Comparison of ENCODE assay signal across 26 cellular contexts in genomic region chrX:101274198-101274597, GRCh38. TPM values are rescaled to one million over a fixed set of nuclear protein-coding genes. Genes with fewer than 3 reads are reported as not detected.
DNase-seq lines count a peak whose midpoint lies in the region; ATAC-seq, FAIRE-seq and TF ChIP-seq lines count a peak whose summit lies in the region.
"Had no signal": no experiment of that assay in that cellular context is flagged by ENCODE, and none has a peak within 500 bp of the region (broad histone marks: within the 10 kb centered on the region; RNA-seq: fewer than 3 reads in every experiment).

No MANE protein-coding gene starts in this region.

- ATAC-seq in HepG2 (no peak), right lobe of liver (no peak), IMR-90 (ENCODE audit: low read depth) (no peak), Right ventricle myocardium inferior (no peak)
- no peak for ATAC-seq in stimulated activated naive CD8-positive, alpha-beta T cell treated with anti-CD3 and anti-CD28 coated beads, Interleukin-15, Interleukin-2, amounts not matched to agents 100 U/mL and 50 U/mL, for 24 hours
- ATAC-seq: GM12878 had no signal

- POLR2A ChIA-PET in HepG2 (lab: Yijun Ruan, JAX): no interaction called here
- POLR2A ChIA-PET in IMR-90 (lab: Charles Lee; ENCODE audit: unreplicated experiment): no interaction called here

- no peaks in the 10 kb centered on the region for H3K4me1 ChIP-seq in HepG2 (ENCODE audit: insufficient read depth, low read length)
- no peaks in the 10 kb centered on the region for H3K4me1 ChIP-seq in right lobe of liver
- no peaks in the 10 kb centered on the region for H3K4me1 ChIP-seq in IMR-90 (ENCODE audit: control insufficient read depth, insufficient read depth, low read length)
- H3K4me1 ChIP-seq: BE2C, BLaER1 had no signal

- H3K27ac ChIP-seq in HepG2 (ENCODE audit: extremely low read length, insufficient read depth, low read length) (no peak overlapping the region), right lobe of liver (no peak overlapping the region), IMR-90 (ENCODE audit: insufficient read depth, low read length) (no peak overlapping the region)
- H3K27ac ChIP-seq: 22Rv1, BLaER1 had no signal

- TF ChIP-seq RAD21 in HepG2 (CRISPR knock-in tag; IDR thresholded peaks at IDR 0.05) (no peak), IMR-90 (IDR thresholded peaks at IDR 0.05; ENCODE audit: low read length) (no peak)

- no peak overlapping the region for H2BK15ac ChIP-seq in IMR-90 (ENCODE audit: low read depth, low read length)

- no peak overlapping the region for H2AFZ ChIP-seq in HepG2 (ENCODE audit: low read length)
- H2AFZ ChIP-seq in IMR-90 (replicated peaks; ENCODE audit: low read length, poor library complexity): no peak overlapping the region

- dilution Hi-C loops in IMR-90 (cut with HindIII; ENCODE audit: low sequenced_read_pairs, unreplicated experiment): no loop called here

- H3K9ac ChIP-seq in HepG2 (ENCODE audit: insufficient read depth, low read depth, low read length): no peak overlapping the region
- H3K9ac ChIP-seq in IMR-90 (ENCODE audit: low read depth, low read length): no peak overlapping the region
- H3K9ac ChIP-seq: BLaER1 had no signal

- no peak overlapping the region for H4K5ac ChIP-seq in IMR-90 (ENCODE audit: low read depth, low read length)

- H4K8ac ChIP-seq in IMR-90 (ENCODE audit: low read depth in 2 of 2, low read length in 2 of 2): no peak overlapping the region

- H3K4me3 ChIP-seq in HepG2 (replicated peaks in 1 of 3; ENCODE audit: insufficient read depth in 1 of 3, low read depth in 2 of 3, low read length in 3 of 3) (no peak overlapping the region), right lobe of liver (no peak overlapping the region), IMR-90 (ENCODE audit: insufficient read depth, low read depth, low read length) (no peak overlapping the region)
- H3K4me3 ChIP-seq: BLaER1, GM12878 had no signal

- no peak overlapping the region for H4K91ac ChIP-seq in IMR-90 (ENCODE audit: insufficient read depth, low read depth, low read length)

- no peaks in the 10 kb centered on the region for H3K79me2 ChIP-seq in HepG2 (ENCODE audit: insufficient read depth, low read length)

- H2BK20ac ChIP-seq in IMR-90 (ENCODE audit: low read depth, low read length): no peak overlapping the region

- H3K4ac ChIP-seq in IMR-90 (ENCODE audit: low read depth, low read length): no peak overlapping the region

- DNase-seq in HepG2 (ENCODE audit: low spot score): no peak
- DNase-seq in right lobe of liver: no peak
- no peak for DNase-seq in IMR-90
- DNase-seq in stimulated activated naive CD8-positive, alpha-beta T cell treated with anti-CD3 and anti-CD28 coated beads, Interleukin-15, Interleukin-2, amounts not matched to agents 100 U/mL and 50 U/mL, for 24 hours: no peak
- no peak for DNase-seq in Right ventricle myocardium inferior (ENCODE audit: missing footprints)
- DNase-seq: ACHN; BE2C; C1 segment of cervical spinal cord; CD4-positive, alpha-beta memory T cell; CD4-positive, CD25-positive, alpha-beta regulatory T cell; CD8-positive, alpha-beta memory T cell; COR-L47; DMS 273 treated with DMSO at 0.1 percent for 48 hours; DMS153; DMS53; DMS79; DND-41; EL; GDM1 had no signal

- H3K14ac ChIP-seq in IMR-90 (replicated peaks; ENCODE audit: low read depth, low read length): no peak overlapping the region

- no peaks in the 10 kb centered on the region for H3K9me3 ChIP-seq in HepG2 (ENCODE audit: low read length)
- H3K9me3 ChIP-seq in right lobe of liver: no peaks in the 10 kb centered on the region
- H3K9me3 ChIP-seq in IMR-90 (ENCODE audit: control insufficient read depth, insufficient read depth, low read length): no peaks in the 10 kb centered on the region
- H3K9me3 ChIP-seq: BE2C, BLaER1 had no signal

- intact Hi-C loops in HepG2 (cut with micrococcal nuclease; ENCODE audit: unreplicated experiment): no loop called here
- intact Hi-C loops in right lobe of liver (cut with DNase I): no loop called here
- intact Hi-C loops in IMR-90 (cut with micrococcal nuclease): no loop called here
- intact Hi-C loops in Right ventricle myocardium inferior (cut with DNase I): no loop called here

- no peak overlapping the region for H3K56ac ChIP-seq in IMR-90 (ENCODE audit: extremely low read depth, insufficient read depth, low read length)

- no peaks in the 10 kb centered on the region for H3K27me3 ChIP-seq in HepG2 (ENCODE audit: control insufficient read depth in 1 of 2, insufficient read depth in 2 of 2, low read length in 2 of 2)
- no peaks in the 10 kb centered on the region for H3K27me3 ChIP-seq in right lobe of liver
- H3K27me3 ChIP-seq in IMR-90 (ENCODE audit: control insufficient read depth, insufficient read depth, low read length): peaks cover 2% of the 10 kb centered on the region; the same call in 1 of the 2 replicates
- H3K27me3 ChIP-seq: BE2C, BLaER1 had no signal

- no peak overlapping the region for H2BK120ac ChIP-seq in IMR-90 (ENCODE audit: low read depth, low read length)

- no peak for FAIRE-seq in HepG2 (lab: Jason Lieb, UNC)
- FAIRE-seq: GM12878, GM19239 had no signal

- H3K9me1 ChIP-seq in IMR-90 (ENCODE audit: insufficient read depth, low read length): no peaks in the 10 kb centered on the region

- BruUV-seq in HepG2 (replicated peaks; lab: Mats Ljungman, UMichigan) (no TSS peak), IMR-90 (replicated peaks; lab: Mats Ljungman, UMichigan) (no TSS peak)

- TF ChIP-seq EP300 in HepG2 (IDR thresholded peaks at IDR 0.05; ENCODE audit: low read depth in 2 of 2, low read length in 2 of 2): no peak
- no peak for TF ChIP-seq EP300 in HepG2 (CRISPR knock-in tag; IDR thresholded peaks at IDR 0.05; ENCODE audit: borderline replicate concordance)

- no peak overlapping the region for H2BK5ac ChIP-seq in IMR-90 (ENCODE audit: low read depth, low read length, poor library complexity, severe bottlenecking)

- TF ChIP-seq POLR2A in HepG2 (IDR thresholded peaks at IDR 0.05; ENCODE audit: insufficient read depth in 1 of 2, low read depth in 2 of 2, low read length in 2 of 2) (no peak), right lobe of liver (IDR thresholded peaks at IDR 0.05) (no peak), IMR-90 (IDR thresholded peaks at IDR 0.05; ENCODE audit: low read depth, low read length) (no peak)

- H2AK5ac ChIP-seq in IMR-90 (ENCODE audit: low read depth, low read length): no peak overlapping the region

- no peak overlapping the region for H3K18ac ChIP-seq in IMR-90 (ENCODE audit: low read depth, low read length)

- no peak for TF ChIP-seq CTCF in HepG2 (CRISPR knock-in tag; IDR thresholded peaks at IDR 0.05)
- TF ChIP-seq CTCF in right lobe of liver (IDR thresholded peaks at IDR 0.05): no peak
- no peak for TF ChIP-seq CTCF in IMR-90 (conservative IDR thresholded peaks at IDR 0.05; ENCODE audit: low read depth, low read length)

- in situ Hi-C loops in HepG2 (cut with HindIII; ENCODE audit: extremely low pct_ligation_motif_present, low pct_unique_long_range_greater_than_20kb) (no loop called here), IMR-90 (cut with MboI; ENCODE audit: low sequenced_read_pairs) (no loop called here)

- WGBS in HepG2 (ENCODE audit: low lambda C conversion rate): 41% methylated on average over 3 of the region's 6 CpGs
- 81% methylated on average over 6 of the region's 6 CpGs for whole genome bisulfite sequencing in right lobe of liver (ENCODE audit: insufficient coverage, low coverage, low lambda C conversion rate, missing lambda C conversion rate)
- 48% methylated on average over 2 of the region's 6 CpGs; no CpG with 5 or more reads in 1 of the 2 experiments for WGBS in IMR-90 (ENCODE audit: extremely low coverage in 2 of 2, insufficient read length in 1 of 2), 2 experiments

- H3K23ac ChIP-seq in IMR-90 (ENCODE audit: low read depth, low read length): no peak overlapping the region

- CTCF ChIA-PET in HepG2 (lab: Yijun Ruan, JAX; ENCODE audit: low intra/inter-chr PET ratio, low total read pairs): no interaction called here
- CTCF ChIA-PET in IMR-90 (lab: Yijun Ruan, JAX): no interaction called here

- no peak overlapping the region for H2AK9ac ChIP-seq in IMR-90 (replicated peaks; ENCODE audit: low read depth, low read length, poor library complexity)

- H3K79me1 ChIP-seq in IMR-90 (ENCODE audit: low read depth in 1 of 2, low read length in 2 of 2): no peaks in the 10 kb centered on the region

- H3K36me3 ChIP-seq in HepG2 (replicated peaks in 1 of 2; ENCODE audit: control insufficient read depth in 1 of 2, insufficient read depth in 2 of 2, low read length in 2 of 2) (no peaks in the 10 kb centered on the region), right lobe of liver (no peaks in the 10 kb centered on the region), IMR-90 (ENCODE audit: control insufficient read depth, insufficient read depth, low read length) (no peaks in the 10 kb centered on the region)
- H3K36me3 ChIP-seq: BE2C, BLaER1 had no signal

- H3K4me2 ChIP-seq in HepG2 (ENCODE audit: low read depth, low read length): no peak overlapping the region
- H3K4me2 ChIP-seq in IMR-90 (ENCODE audit: low read depth, low read length): no peak overlapping the region
- H3K4me2 ChIP-seq: BLaER1 had no signal

- no peaks in the 10 kb centered on the region for H4K20me1 ChIP-seq in HepG2 (ENCODE audit: insufficient read depth, low read length)
- no peaks in the 10 kb centered on the region for H4K20me1 ChIP-seq in IMR-90 (ENCODE audit: insufficient read depth, low read length)
- H4K20me1 ChIP-seq: BLaER1 had no signal

RNA-seq across cellular contexts. Expression of gene TAF7L, which starts 16.9 kb away (rescaled TPM):
- not detected in 2 replicates for total RNA-seq in HepG2 (2016; rRNA removed; fragmentation: Illumina TruSeq; extraction: Trizol)
- not detected in 2 replicates for total RNA-seq in HepG2 (2016; cell fraction: cytosol; rRNA removed; fragmentation: Illumina TruSeq; extraction: Trizol; ENCODE audit: low read depth)
- total RNA-seq in HepG2 (2016; cell fraction: insoluble cytoplasmic fraction; rRNA removed; fragmentation: Illumina TruSeq; extraction: Trizol): not detected in 2 replicates
- not detected in 2 replicates for total RNA-seq in HepG2 (2016; cell fraction: membrane; rRNA removed; fragmentation: Illumina TruSeq; extraction: Trizol)
- total RNA-seq in HepG2 (2016; cell fraction: nucleus; rRNA removed; fragmentation: Illumina TruSeq; extraction: Trizol): not detected in 2 replicates
- polyA plus RNA-seq in HepG2 (2011; rRNA removed): 0.05 TPM in 1 of 2 replicates, not detected in the other
- not detected in 2 replicates for polyA plus RNA-seq in HepG2 (2011; cell fraction: cytosol; rRNA removed)
- not detected in 2 replicates for polyA plus RNA-seq in HepG2 (2011; cell fraction: nucleus; rRNA removed)
- not detected in 2 replicates for polyA plus RNA-seq in HepG2 (2012)
- polyA plus RNA-seq in HepG2 (2016; cell fraction: cytosol; fragmentation: Illumina TruSeq; extraction: Trizol; ENCODE audit: low read depth): not detected in 2 replicates
- polyA plus RNA-seq in HepG2 (2016; cell fraction: insoluble cytoplasmic fraction; fragmentation: Illumina TruSeq; extraction: Trizol; ENCODE audit: low read depth): not detected in 2 replicates
- polyA plus RNA-seq in HepG2 (2016; cell fraction: membrane; fragmentation: Illumina TruSeq; extraction: Trizol; ENCODE audit: low read depth): not detected in 2 replicates
- not detected in 2 replicates for polyA plus RNA-seq in HepG2 (2016; cell fraction: nucleus; fragmentation: Illumina TruSeq; extraction: Trizol; ENCODE audit: insufficient read depth, low read depth)
- not detected in 2 replicates for polyA minus RNA-seq in HepG2 (2011; rRNA and poly(A)+ RNA removed; ENCODE audit: low replicate concordance)
- not detected in 2 replicates for polyA minus RNA-seq in HepG2 (2011; cell fraction: cytosol; rRNA and poly(A)+ RNA removed)
- polyA minus RNA-seq in HepG2 (2011; cell fraction: nucleus; rRNA and poly(A)+ RNA removed): not detected in 2 replicates
- total RNA-seq in right lobe of liver: under 1 TPM in 2 of 6 experiments, not detected in 4; 0.09 to 0.31 TPM
- 0.18 and 0.28 TPM in 2 replicates for total RNA-seq in IMR-90 (2012; rRNA removed)
- polyA plus RNA-seq in IMR-90 (2012; rRNA removed): 0.22 TPM in 2 replicates
- polyA plus RNA-seq in IMR-90 (2012; cell fraction: cytosol; rRNA removed): 0.04 and 0.25 TPM in 2 replicates
- 0.16 and 0.83 TPM in 2 replicates for polyA plus RNA-seq in IMR-90 (2012; cell fraction: nucleus; rRNA removed; ENCODE audit: low replicate concordance)
- not detected for total RNA-seq in Right ventricle myocardium inferior
- total RNA-seq: A172; CD4-positive, alpha-beta memory T cell; CD4-positive, CD25-positive, alpha-beta regulatory T cell; CD8-positive, alpha-beta memory T cell; G401 had no signal
- polyA plus RNA-seq: CD14-positive monocyte; CD4-positive, alpha-beta memory T cell; CD4-positive, CD25-positive, alpha-beta regulatory T cell; CD8-positive, alpha-beta memory T cell had no signal

RNA-seq across cellular contexts. Expression of gene DRP2, which starts 54.6 kb away (rescaled TPM):
- total RNA-seq in HepG2 (2016; rRNA removed; fragmentation: Illumina TruSeq; extraction: Trizol) (0.03 and 0.04 TPM in 2 replicates), right lobe of liver (not detected), IMR-90 (2012; rRNA removed) (6.9 and 7.0 TPM in 2 replicates), Right ventricle myocardium inferior (not detected)
- total RNA-seq in HepG2 (2016; cell fraction: cytosol; rRNA removed; fragmentation: Illumina TruSeq; extraction: Trizol; ENCODE audit: low read depth): under 0.01 TPM in 1 of 2 replicates, not detected in the other
- 0.02 and 0.04 TPM in 2 replicates for total RNA-seq in HepG2 (2016; cell fraction: insoluble cytoplasmic fraction; rRNA removed; fragmentation: Illumina TruSeq; extraction: Trizol)
- 0.03 and 0.06 TPM in 2 replicates for total RNA-seq in HepG2 (2016; cell fraction: membrane; rRNA removed; fragmentation: Illumina TruSeq; extraction: Trizol)
- total RNA-seq in HepG2 (2016; cell fraction: nucleus; rRNA removed; fragmentation: Illumina TruSeq; extraction: Trizol): 0.09 and 0.16 TPM in 2 replicates
- polyA plus RNA-seq in HepG2 (2011; rRNA removed) (0.07 and 0.09 TPM in 2 replicates), IMR-90 (2012; rRNA removed) (6.4 and 7.9 TPM in 2 replicates)
- 0.04 and 0.06 TPM in 2 replicates for polyA plus RNA-seq in HepG2 (2011; cell fraction: cytosol; rRNA removed)
- polyA plus RNA-seq in HepG2 (2011; cell fraction: nucleus; rRNA removed): 0.13 and 0.23 TPM in 2 replicates
- polyA plus RNA-seq in HepG2 (2012): 0.03 and 0.07 TPM in 2 replicates
- polyA plus RNA-seq in HepG2 (2016; cell fraction: cytosol; fragmentation: Illumina TruSeq; extraction: Trizol; ENCODE audit: low read depth): not detected in 2 replicates
- not detected in 2 replicates for polyA plus RNA-seq in HepG2 (2016; cell fraction: insoluble cytoplasmic fraction; fragmentation: Illumina TruSeq; extraction: Trizol; ENCODE audit: low read depth)
- polyA plus RNA-seq in HepG2 (2016; cell fraction: membrane; fragmentation: Illumina TruSeq; extraction: Trizol; ENCODE audit: low read depth): 0.03 TPM in 1 of 2 replicates, not detected in the other
- 0.21 and 0.27 TPM in 2 replicates for polyA plus RNA-seq in HepG2 (2016; cell fraction: nucleus; fragmentation: Illumina TruSeq; extraction: Trizol; ENCODE audit: insufficient read depth, low read depth)
- 0.10 and 1.2 TPM in 2 replicates for polyA minus RNA-seq in HepG2 (2011; rRNA and poly(A)+ RNA removed; ENCODE audit: low replicate concordance)
- polyA minus RNA-seq in HepG2 (2011; cell fraction: cytosol; rRNA and poly(A)+ RNA removed): not detected in 2 replicates
- polyA minus RNA-seq in HepG2 (2011; cell fraction: nucleus; rRNA and poly(A)+ RNA removed): 0.13 and 0.25 TPM in 2 replicates
- polyA plus RNA-seq in IMR-90 (2012; cell fraction: cytosol; rRNA removed): 2.2 and 2.4 TPM in 2 replicates
- polyA plus RNA-seq in IMR-90 (2012; cell fraction: nucleus; rRNA removed; ENCODE audit: low replicate concordance): 17.0 and 27.1 TPM in 2 replicates
- total RNA-seq: G401 had no signal
- polyA plus RNA-seq: CD14-positive monocyte; CD8-positive, alpha-beta memory T cell had no signal
